ENCODE assay signal across 16 cellular contexts in the genomic region with DNA sequence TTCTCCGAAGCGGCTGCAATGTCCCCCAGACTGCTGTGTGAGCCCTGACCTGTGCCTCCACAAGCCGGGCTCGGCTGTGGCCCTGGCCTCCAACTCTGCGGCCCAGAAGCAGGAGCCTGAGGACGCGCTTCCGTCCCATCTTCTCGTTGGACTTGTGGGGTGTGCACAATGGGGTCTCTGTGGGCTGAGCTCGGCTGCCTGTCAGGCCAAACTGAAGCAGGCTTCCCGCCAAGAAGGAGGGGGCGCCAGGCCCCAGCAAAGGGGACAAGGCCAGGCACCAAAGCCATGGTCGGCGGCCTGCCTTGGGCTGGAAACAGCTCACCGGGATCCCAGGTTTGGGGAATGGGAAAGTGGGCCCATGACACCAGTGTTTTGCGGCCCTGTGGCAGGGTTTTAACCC. TPM values are rescaled to one million over a fixed set of nuclear protein-coding genes. Genes with fewer than 3 reads are reported as not detected.
DNase-seq lines count a peak whose midpoint lies in the region; ATAC-seq and TF ChIP-seq lines count a peak whose summit lies in the region.
"Had no signal": no experiment of that assay in that cellular context is flagged by ENCODE, and none has a peak within 500 bp of the region (broad histone marks: within the 10 kb centered on the region; RNA-seq: fewer than 3 reads in every experiment).

No MANE protein-coding gene starts in this region.

- no peak for ATAC-seq in activated T-cell treated with anti-CD3 and anti-CD28 coated beads, Interleukin-2, amount 50 U/mL, for 4 hours
- no peak for ATAC-seq in activated naive CD8-positive, alpha-beta T cell treated with anti-CD3 and anti-CD28 coated beads, Interleukin-2, amount 50 U/mL, for 24 hours
- ATAC-seq in left lung (no peak), HG03280 (IDR thresholded peaks at IDR 0.05; ENCODE audit: unreplicated experiment) (no peak), HG03039 (IDR thresholded peaks at IDR 0.05; ENCODE audit: unreplicated experiment) (no peak)
- ATAC-seq: T-helper 17 cell had no signal

- H3K4me1 ChIP-seq in left lung (peaks cover 33 to 84% of the 10 kb centered on the region in 2 donors), stomach smooth muscle (ENCODE audit: control insufficient read depth, insufficient read depth, low read length) (peaks cover 76% of the 10 kb centered on the region)

- H3K9me3 ChIP-seq in left lung: no peaks in the 10 kb centered on the region
- H3K9me3 ChIP-seq in stomach smooth muscle (ENCODE audit: control insufficient read depth in 2 of 2, low read length in 2 of 2): no peaks in the 10 kb centered on the region
- H3K9me3 ChIP-seq: tibial artery had no signal

- TF ChIP-seq CTCF in left lung (IDR thresholded peaks at IDR 0.05): no peak

- H3K4me1 Mint-ChIP-seq in activated T-cell treated with anti-CD3 and anti-CD28 coated beads, Interleukin-2, amount 50 U/mL, for 4 hours (ENCODE audit: low read depth): peaks cover 67% of the 10 kb centered on the region
- H3K4me1 Mint-ChIP-seq in activated naive CD8-positive, alpha-beta T cell treated with anti-CD3 and anti-CD28 coated beads, Interleukin-2, amount 50 U/mL, for 24 hours: peaks cover 73% of the 10 kb centered on the region

- no peaks in the 10 kb centered on the region for H3K9me3 Mint-ChIP-seq in activated T-cell treated with anti-CD3 and anti-CD28 coated beads, Interleukin-2, amount 50 U/mL, for 4 hours
- H3K9me3 Mint-ChIP-seq in activated naive CD8-positive, alpha-beta T cell treated with anti-CD3 and anti-CD28 coated beads, Interleukin-2, amount 50 U/mL, for 24 hours: no peaks in the 10 kb centered on the region
- H3K9me3 Mint-ChIP-seq: naive B cell had no signal

- H3K27ac ChIP-seq in left lung: peak overlapping the region; percentile 89 to 95
- H3K27ac ChIP-seq in stomach smooth muscle (ENCODE audit: low read length): peak overlapping the region; percentile 24
- H3K27ac ChIP-seq: tibial artery had no signal

- H3K27ac Mint-ChIP-seq in activated naive CD8-positive, alpha-beta T cell treated with anti-CD3 and anti-CD28 coated beads, Interleukin-2, amount 50 U/mL, for 24 hours: peak overlapping the region; percentile 14

- H3K36me3 Mint-ChIP-seq in activated T-cell treated with anti-CD3 and anti-CD28 coated beads, Interleukin-2, amount 50 U/mL, for 4 hours (ENCODE audit: insufficient read depth): peaks cover 20% of the 10 kb centered on the region
- H3K36me3 Mint-ChIP-seq in activated naive CD8-positive, alpha-beta T cell treated with anti-CD3 and anti-CD28 coated beads, Interleukin-2, amount 50 U/mL, for 24 hours (ENCODE audit: low read depth): peaks cover 19% of the 10 kb centered on the region
- H3K36me3 Mint-ChIP-seq: naive B cell had no signal

- peak overlapping the region; percentile 6 for H3K4me3 Mint-ChIP-seq in activated T-cell treated with anti-CD3 and anti-CD28 coated beads, Interleukin-2, amount 50 U/mL, for 4 hours
- H3K4me3 Mint-ChIP-seq in activated naive CD8-positive, alpha-beta T cell treated with anti-CD3 and anti-CD28 coated beads, Interleukin-2, amount 50 U/mL, for 24 hours: no peak overlapping the region

- H3K27me3 ChIP-seq in left lung (no peaks in the 10 kb centered on the region), stomach smooth muscle (ENCODE audit: control insufficient read depth in 1 of 2, insufficient read depth in 2 of 2, low read length in 2 of 2) (no peaks in the 10 kb centered on the region)
- H3K27me3 ChIP-seq: tibial artery had no signal

- H3K9ac ChIP-seq in stomach smooth muscle (ENCODE audit: low read length in 2 of 2): no peak overlapping the region

- DNase-seq in activated T-cell treated with anti-CD3 and anti-CD28 coated beads, Interleukin-2, amount 50 U/mL, for 4 hours: no peak
- DNase-seq in activated T-cell treated with anti-CD3 and anti-CD28 coated beads for 4 hours (no peak), left lung (no peak), NCI-H526 (lab: John Stamatoyannopoulos, UW) (no peak)
- DNase-seq in activated naive CD8-positive, alpha-beta T cell treated with anti-CD3 and anti-CD28 coated beads, Interleukin-2, amount 50 U/mL, for 24 hours: no peak
- DNase-seq: Calu3, foreskin fibroblast, IMR-90, naive B cell, NCI-H1105 treated with DMSO at 0.1 percent for 48 hours, T-helper 17 cell, tibial artery had no signal

- H3K4me3 ChIP-seq in left lung: peak overlapping the region in 1 of 2 donors; percentile 2
- no peak overlapping the region for H3K4me3 ChIP-seq in stomach smooth muscle (ENCODE audit: low read length in 2 of 2)
- H3K4me3 ChIP-seq: smooth muscle cell, tibial artery had no signal

- H3K27me3 Mint-ChIP-seq in activated T-cell treated with anti-CD3 and anti-CD28 coated beads, Interleukin-2, amount 50 U/mL, for 4 hours (ENCODE audit: low read depth): no peaks in the 10 kb centered on the region
- H3K27me3 Mint-ChIP-seq in activated naive CD8-positive, alpha-beta T cell treated with anti-CD3 and anti-CD28 coated beads, Interleukin-2, amount 50 U/mL, for 24 hours: no peaks in the 10 kb centered on the region
- H3K27me3 Mint-ChIP-seq: naive B cell, T-helper 17 cell had no signal

- intact Hi-C loops in left lung (cut with DNase I): loop anchor here in 1 of 2 donors (10.0 kb wide), 1 partner anchor 73 kb away; no protein-coding TSS in a partner anchor

- H3K36me3 ChIP-seq in left lung (peaks cover 0 to 57% of the 10 kb centered on the region in 2 donors), stomach smooth muscle (ENCODE audit: control insufficient read depth in 2 of 2, insufficient read depth in 2 of 2, low read length in 2 of 2) (peaks cover 4 to 5% of the 10 kb centered on the region in 2 donors)

RNA-seq across cellular contexts. Expression of gene NOTCH1, which starts 4.1 kb away (rescaled TPM):
- total RNA-seq in activated T-cell treated with anti-CD3 and anti-CD28 coated beads, Interleukin-2, amount 50 U/mL, for 4 hours: 100 to 1,000 TPM; 124 to 128 (median 125) TPM
- total RNA-seq in left lung: 100 to 1,000 TPM in 1 of 2 donors, 10 to 100 TPM in 1; 65.1 to 102 TPM

RNA-seq across cellular contexts. Expression of gene SEC16A, which starts 58.9 kb away (rescaled TPM):
- total RNA-seq in activated T-cell treated with anti-CD3 and anti-CD28 coated beads, Interleukin-2, amount 50 U/mL, for 4 hours: 10 to 100 TPM; 76.6 to 84.0 (median 78.9) TPM
- total RNA-seq in left lung: 10 to 100 TPM; 77.8 to 79.5 TPM
